Comparison of ENCODE assay signal across 8 cellular contexts in genomic region chr11:8717876-8718753, GRCh38. TPM values are rescaled to one million over a fixed set of nuclear protein-coding genes. Genes with fewer than 3 reads are reported as not detected.
DNase-seq lines count a peak whose midpoint lies in the region; ATAC-seq and TF ChIP-seq lines count a peak whose summit lies in the region.

No MANE protein-coding gene starts in this region.

- no peak overlapping the region for H2AFZ ChIP-seq in H9 (ENCODE audit: low read length)

- H4K8ac ChIP-seq in H9 (replicated peaks; ENCODE audit: insufficient read length, low read depth, low read length), result no peak overlapping the region

- TF ChIP-seq CTCF in H9 (conservative IDR thresholded peaks at IDR 0.05) (no peak), left ventricle myocardium inferior (IDR thresholded peaks at IDR 0.05; ENCODE audit: borderline replicate concordance) (no peak)
- no peak for TF ChIP-seq CTCF in activated CD8-positive, alpha-beta T cell treated with anti-CD3 and anti-CD28 coated beads for 36 hours (IDR thresholded peaks at IDR 0.05)

- no peaks in the 10 kb centered on the region; the same call in 1 of the 2 replicates for H3K27me3 Mint-ChIP-seq in H9 (ENCODE audit: low read depth)
- H3K27me3 Mint-ChIP-seq in activated naive CD8-positive, alpha-beta T cell treated with anti-CD3 and anti-CD28 coated beads, Interleukin-2, amount 50 U/mL, for 24 hours, result no peaks in the 10 kb centered on the region
- peaks cover 8% of the 10 kb centered on the region for H3K27me3 Mint-ChIP-seq in activated CD8-positive, alpha-beta T cell treated with anti-CD3 and anti-CD28 coated beads for 36 hours

- intact Hi-C loops in left ventricle myocardium inferior (cut with micrococcal nuclease), result no loop called here
- intact Hi-C loops in activated CD8-positive, alpha-beta T cell treated with anti-CD3 and anti-CD28 coated beads for 36 hours (cut with micrococcal nuclease), result no loop called here

- H3K56ac ChIP-seq in H9 (ENCODE audit: insufficient read length, low read depth, low read length), result no peak overlapping the region

- peak overlapping the region; percentile 64; the same call in 1 of the 2 replicates for H3K14ac ChIP-seq in H9 (ENCODE audit: insufficient read depth, low read length)

- no peak overlapping the region for H2BK12ac ChIP-seq in H9 (ENCODE audit: insufficient read length, low read depth, low read length)

- POLR2A ChIA-PET in activated CD8-positive, alpha-beta T cell treated with anti-CD3 and anti-CD28 coated beads for 36 hours (lab: Charles Lee), result no interaction called here

- H4K20me1 ChIP-seq in H9 (ENCODE audit: control insufficient read depth, insufficient read depth, insufficient read length), result no peaks in the 10 kb centered on the region

- H3K27me3 ChIP-seq in H9 (ENCODE audit: insufficient read depth, low read length), result no peaks in the 10 kb centered on the region
- H3K27me3 ChIP-seq in left ventricle myocardium inferior (ENCODE audit: low read depth), result no peaks in the 10 kb centered on the region

- H2BK20ac ChIP-seq in H9 (ENCODE audit: low read depth, low read length, poor library complexity, severe bottlenecking), result no peak overlapping the region

- no peaks in the 10 kb centered on the region for H3K79me1 ChIP-seq in H9 (ENCODE audit: insufficient read depth, low read depth, low read length, poor library complexity, severe bottlenecking)

- no peak overlapping the region for H2BK120ac ChIP-seq in H9 (ENCODE audit: low read depth, low read length, poor library complexity, severe bottlenecking)

- no peak overlapping the region for H3K4me3 ChIP-seq in left ventricle myocardium inferior

- no peaks in the 10 kb centered on the region for H3K4me1 ChIP-seq in H9 (ENCODE audit: insufficient read depth, low read length)
- H3K4me1 ChIP-seq in left ventricle myocardium inferior, result peaks cover 97% of the 10 kb centered on the region

- peak overlapping the region; percentile 80 to 94 (median 90) for H3K27ac Mint-ChIP-seq in H9
- no peak overlapping the region for H3K27ac Mint-ChIP-seq in activated naive CD8-positive, alpha-beta T cell treated with anti-CD3 and anti-CD28 coated beads, Interleukin-2, amount 50 U/mL, for 24 hours
- no peak overlapping the region for H3K27ac Mint-ChIP-seq in activated CD8-positive, alpha-beta T cell treated with anti-CD3 and anti-CD28 coated beads for 36 hours

- TF ChIP-seq POLR2A in erythroblast (IDR thresholded peaks at IDR 0.05; ENCODE audit: low read length), result no peak

- H3T11ph ChIP-seq in H9 (ENCODE audit: low read length), result no peak overlapping the region

- WGBS in H9 (ENCODE audit: extremely low coverage, insufficient read length, low lambda C conversion rate), result no CpG with 5 or more reads among the region's 11 CpGs

- peaks cover 31% of the 10 kb centered on the region for H3K36me3 ChIP-seq in left ventricle myocardium inferior

- no peaks in the 10 kb centered on the region; a peak in 1 of 5 replicates for H3K9me3 Mint-ChIP-seq in H9
- H3K9me3 Mint-ChIP-seq in activated naive CD8-positive, alpha-beta T cell treated with anti-CD3 and anti-CD28 coated beads, Interleukin-2, amount 50 U/mL, for 24 hours, result no peaks in the 10 kb centered on the region
- no peaks in the 10 kb centered on the region for H3K9me3 Mint-ChIP-seq in activated CD8-positive, alpha-beta T cell treated with anti-CD3 and anti-CD28 coated beads for 36 hours

- H2BK15ac ChIP-seq in H9 (ENCODE audit: low read depth, low read length), result no peak overlapping the region

- no peak for ATAC-seq in activated naive CD8-positive, alpha-beta T cell treated with anti-CD3 and anti-CD28 coated beads, Interleukin-2, amount 50 U/mL, for 24 hours
- ATAC-seq in activated CD8-positive, alpha-beta T cell treated with anti-CD3 and anti-CD28 coated beads for 36 hours, result no peak

- no peak overlapping the region for H3K4me2 ChIP-seq in H9 (ENCODE audit: insufficient read depth, insufficient read length, low read length)

- no peak overlapping the region for H3K23ac ChIP-seq in H9 (ENCODE audit: insufficient read length, low read depth, low read length)

- H3K79me2 ChIP-seq in H9 (ENCODE audit: insufficient read depth, low read length), result no peaks in the 10 kb centered on the region

- no peaks in the 10 kb centered on the region for H3K23me2 ChIP-seq in H9 (ENCODE audit: insufficient read length, low read depth, low read length, poor library complexity, severe bottlenecking)

- H3K36me3 Mint-ChIP-seq in H9 (ENCODE audit: insufficient read depth in 1 of 3, low read depth in 3 of 3), result peaks cover 3 to 9% (median 6%) of the 10 kb centered on the region in 3 experiments; a peak in 5 of 7 replicates
- no peaks in the 10 kb centered on the region for H3K36me3 Mint-ChIP-seq in activated naive CD8-positive, alpha-beta T cell treated with anti-CD3 and anti-CD28 coated beads, Interleukin-2, amount 50 U/mL, for 24 hours (ENCODE audit: low read depth)
- no peaks in the 10 kb centered on the region for H3K36me3 Mint-ChIP-seq in activated CD8-positive, alpha-beta T cell treated with anti-CD3 and anti-CD28 coated beads for 36 hours (ENCODE audit: low read depth)

- DNase-seq in H9, result no peak
- peak; percentile 23 for DNase-seq in T1000 (lab: John Stamatoyannopoulos, UW)
- DNase-seq in left ventricle myocardium inferior, result peak; percentile 45
- DNase-seq in smooth muscle cell of the brain vasculature (ENCODE audit: low read depth, low spot score), result peak; percentile 80
- no peak for DNase-seq in NCI-H1436 (lab: John Stamatoyannopoulos, UW)
- no peak for DNase-seq in erythroblast (lab: John Stamatoyannopoulos, UW)
- DNase-seq in activated naive CD8-positive, alpha-beta T cell treated with anti-CD3 and anti-CD28 coated beads, Interleukin-2, amount 50 U/mL, for 24 hours, result no peak
- DNase-seq in activated CD8-positive, alpha-beta T cell treated with anti-CD3 and anti-CD28 coated beads for 36 hours, result no peak

- H2BK5ac ChIP-seq in H9 (ENCODE audit: insufficient read length, low read length), result no peak overlapping the region

- H3K4me1 Mint-ChIP-seq in H9, result peaks cover 48 to 53% of the 10 kb centered on the region in 2 experiments
- peaks cover 8% of the 10 kb centered on the region for H3K4me1 Mint-ChIP-seq in activated naive CD8-positive, alpha-beta T cell treated with anti-CD3 and anti-CD28 coated beads, Interleukin-2, amount 50 U/mL, for 24 hours
- peaks cover 5% of the 10 kb centered on the region for H3K4me1 Mint-ChIP-seq in activated CD8-positive, alpha-beta T cell treated with anti-CD3 and anti-CD28 coated beads for 36 hours (ENCODE audit: low read depth)

- H3K9me3 ChIP-seq in H9 (ENCODE audit: control insufficient read depth, low read depth, low read length), result no peaks in the 10 kb centered on the region
- H3K9me3 ChIP-seq in left ventricle myocardium inferior (replicated peaks), result no peaks in the 10 kb centered on the region

- CTCF ChIA-PET in activated CD8-positive, alpha-beta T cell treated with anti-CD3 and anti-CD28 coated beads for 36 hours (lab: Charles Lee), result no interaction called here

- H3K4ac ChIP-seq in H9 (ENCODE audit: low read depth, low read length), result no peak overlapping the region

- H4K5ac ChIP-seq in H9 (ENCODE audit: insufficient read length, low read depth, low read length), result no peak overlapping the region

- H3K27ac ChIP-seq in H9 (ENCODE audit: insufficient read length, low read depth, low read length) (no peak overlapping the region), left ventricle myocardium inferior (replicated peaks) (peak overlapping the region; percentile 85)

- no peak overlapping the region for H3K4me3 Mint-ChIP-seq in H9
- H3K4me3 Mint-ChIP-seq in activated naive CD8-positive, alpha-beta T cell treated with anti-CD3 and anti-CD28 coated beads, Interleukin-2, amount 50 U/mL, for 24 hours, result no peak overlapping the region
- no peak overlapping the region for H3K4me3 Mint-ChIP-seq in activated CD8-positive, alpha-beta T cell treated with anti-CD3 and anti-CD28 coated beads for 36 hours

- H4K91ac ChIP-seq in H9 (ENCODE audit: insufficient read length, low read depth, low read length), result no peak overlapping the region

- H3K9ac ChIP-seq in H9 (ENCODE audit: extremely low read depth, insufficient read length, low read length), result peak overlapping the region; percentile 16

- H3K18ac ChIP-seq in H9 (ENCODE audit: insufficient read length, low read depth, low read length), result no peak overlapping the region

- no peak overlapping the region for H2AK5ac ChIP-seq in H9 (ENCODE audit: insufficient read length, low read length)

RNA-seq across cellular contexts. Expression of gene RPL27A, which starts 35.5 kb away (rescaled TPM):
- total RNA-seq in H9 (2021), result 1,150 and 1,152 TPM in 2 replicates
- 597 TPM for total RNA-seq in left ventricle myocardium inferior
- total RNA-seq in activated CD8-positive, alpha-beta T cell treated with anti-CD3 and anti-CD28 coated beads for 36 hours, result 100 to 1,000 TPM; 959 to 987 TPM

RNA-seq across cellular contexts. Expression of gene TRIM66, which starts 35.6 kb away (rescaled TPM):
- total RNA-seq in H9 (2021) (2.0 and 2.1 TPM in 2 replicates), left ventricle myocardium inferior (4.1 TPM)
- 10 to 100 TPM; 24.7 to 28.4 TPM for total RNA-seq in activated CD8-positive, alpha-beta T cell treated with anti-CD3 and anti-CD28 coated beads for 36 hours

Comparison
In these comparisons a context has a peak if more than half of its experiments do, and no peak if none do; other contexts are left out.
1. DNase-seq: peak in T1000 (single experiment), left ventricle myocardium inferior (single experiment) and smooth muscle cell of the brain vasculature (single experiment); none in H9 (single experiment), NCI-H1436 (single experiment), erythroblast (0 of 2), activated naive CD8-positive, alpha-beta T cell treated with anti-CD3 and anti-CD28 coated beads, Interleukin-2, amount 50 U/mL, for 24 hours (single experiment) and activated CD8-positive, alpha-beta T cell treated with anti-CD3 and anti-CD28 coated beads for 36 hours (single experiment).
2. H3K27ac Mint-ChIP-seq: peak in H9 (3 of 3); none in activated naive CD8-positive, alpha-beta T cell treated with anti-CD3 and anti-CD28 coated beads, Interleukin-2, amount 50 U/mL, for 24 hours (single experiment) and activated CD8-positive, alpha-beta T cell treated with anti-CD3 and anti-CD28 coated beads for 36 hours (single experiment).